ENCODE assay signal across 8 cellular contexts in the genomic region with DNA sequence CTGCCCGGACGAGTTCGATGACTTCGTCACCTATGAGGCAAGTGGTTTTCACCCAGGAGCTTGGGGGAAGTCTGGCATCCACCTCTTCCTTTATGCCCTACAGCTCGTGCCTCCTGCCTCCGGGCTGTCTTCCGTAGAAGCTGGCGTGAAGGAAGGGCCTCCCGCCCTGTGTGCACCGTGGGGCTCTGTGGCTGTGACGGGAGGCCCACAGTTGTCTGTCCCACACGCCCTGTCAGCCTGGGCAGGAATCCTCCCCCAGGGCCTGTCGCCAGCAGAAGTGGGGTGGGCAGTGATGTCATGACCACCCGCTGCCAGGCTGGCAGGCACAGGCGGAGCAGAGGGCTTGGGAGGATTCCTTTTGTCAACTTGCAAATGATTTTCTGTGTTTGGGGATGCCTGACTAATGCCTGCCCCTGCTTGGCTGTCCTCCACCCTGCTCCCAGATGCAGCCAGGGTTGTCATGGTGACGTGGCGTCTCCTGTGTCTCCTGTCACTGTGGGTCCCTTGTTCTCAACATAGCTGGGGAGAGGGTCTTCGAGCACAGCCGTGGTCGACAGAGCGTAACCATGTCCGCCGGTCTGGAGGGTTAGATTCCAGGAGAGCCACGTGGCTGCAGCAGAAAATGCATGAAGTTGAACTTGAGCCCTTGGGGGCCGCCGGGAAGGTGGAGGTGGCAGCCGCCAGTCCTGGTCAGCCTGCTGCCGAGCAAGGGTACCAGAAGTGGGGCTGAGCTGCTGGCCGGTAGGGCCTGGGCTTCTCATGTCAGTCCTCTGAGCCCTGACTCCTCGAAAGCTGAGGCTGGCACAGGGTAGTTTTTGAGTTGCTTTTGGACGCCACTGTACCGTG. TPM values are rescaled to one million over a fixed set of nuclear protein-coding genes. Genes with fewer than 3 reads are reported as not detected.
DNase-seq lines count a peak whose midpoint lies in the region; ATAC-seq and TF ChIP-seq lines count a peak whose summit lies in the region.
"Had no signal": no experiment of that assay in that cellular context is flagged by ENCODE, and none has a peak within 500 bp of the region (broad histone marks: within the 10 kb centered on the region; RNA-seq: fewer than 3 reads in every experiment).

No MANE protein-coding gene starts in this region.

- H2BK5ac ChIP-seq in H9 (ENCODE audit: insufficient read length, low read length) (no peak overlapping the region), trophoblast cell (ENCODE audit: low read depth, low read length, poor library complexity) (no peak overlapping the region)

- H3K9me3 ChIP-seq in H9 (ENCODE audit: control insufficient read depth, low read depth, low read length) (no peaks in the 10 kb centered on the region), iPS-18a (ENCODE audit: control insufficient read depth, low read depth, low read length) (no peaks in the 10 kb centered on the region), skeletal muscle satellite cell (replicated peaks; ENCODE audit: low read length) (no peaks in the 10 kb centered on the region), trophoblast cell (ENCODE audit: insufficient read depth, low read depth, low read length) (no peaks in the 10 kb centered on the region)

- H4K8ac ChIP-seq in H9 (replicated peaks; ENCODE audit: insufficient read length, low read depth, low read length) (no peak overlapping the region), trophoblast cell (ENCODE audit: low read depth, low read length) (no peak overlapping the region)

- no peak for ATAC-seq in GM19455 (IDR thresholded peaks at IDR 0.05; ENCODE audit: unreplicated experiment)

- DNase-seq in H9 = peak; percentile 87
- DNase-seq in germinal center (ENCODE audit: low spot score) = no peak
- DNase-seq in trophoblast cell = no peak

- no peak overlapping the region for H3T11ph ChIP-seq in H9 (ENCODE audit: low read length)

- no peak overlapping the region for H4K12ac ChIP-seq in trophoblast cell (ENCODE audit: low read depth, low read length)

- H3K4me1 ChIP-seq in H9 (ENCODE audit: insufficient read depth, low read length) (no peaks in the 10 kb centered on the region; the same call in 1 of the 2 replicates), iPS-18a (ENCODE audit: control insufficient read depth, low read depth, low read length) (peaks cover 26% of the 10 kb centered on the region), skeletal muscle satellite cell (ENCODE audit: control insufficient read depth, insufficient read depth, low read length) (peaks cover 36% of the 10 kb centered on the region), trophoblast cell (ENCODE audit: control insufficient read depth in 1 of 2, insufficient read depth in 2 of 2, low read length in 2 of 2) (peaks cover 0 to 4% of the 10 kb centered on the region in 2 experiments)

- H3K9ac ChIP-seq in H9 (ENCODE audit: extremely low read depth, insufficient read length, low read length) = no peak overlapping the region
- H3K9ac ChIP-seq in iPS-18a (ENCODE audit: low read length) = peak overlapping the region; percentile 38
- peak overlapping the region; percentile 46 for H3K9ac ChIP-seq in skeletal muscle satellite cell (ENCODE audit: low read depth, low read length)
- no peak overlapping the region for H3K9ac ChIP-seq in trophoblast cell (ENCODE audit: low read length)

- H3K4ac ChIP-seq in H9 (ENCODE audit: low read depth, low read length) = no peak overlapping the region
- no peak overlapping the region for H3K4ac ChIP-seq in trophoblast cell (ENCODE audit: low read depth, low read length)

- H4K20me1 ChIP-seq in H9 (ENCODE audit: control insufficient read depth, insufficient read depth, insufficient read length) = peaks cover 7% of the 10 kb centered on the region

- H3K4me2 ChIP-seq in H9 (ENCODE audit: insufficient read depth, insufficient read length, low read length) (peak overlapping the region; percentile 7), skeletal muscle satellite cell (ENCODE audit: low read length) (peak overlapping the region; percentile 74), trophoblast cell (ENCODE audit: low read length) (no peak overlapping the region)

- H3K18ac ChIP-seq in H9 (ENCODE audit: insufficient read length, low read depth, low read length) (peak overlapping the region; percentile 70), trophoblast cell (ENCODE audit: low read length) (no peak overlapping the region)

- no peaks in the 10 kb centered on the region for H3K23me2 ChIP-seq in H9 (ENCODE audit: insufficient read length, low read depth, low read length, poor library complexity, severe bottlenecking)

- no peak for TF ChIP-seq CTCF in H9 (conservative IDR thresholded peaks at IDR 0.05)
- no peak for TF ChIP-seq CTCF in brain (conservative IDR thresholded peaks at IDR 0.05)

- no peak overlapping the region for H3K23ac ChIP-seq in H9 (ENCODE audit: insufficient read length, low read depth, low read length)
- no peak overlapping the region for H3K23ac ChIP-seq in trophoblast cell (ENCODE audit: low read length)

- peaks cover 0 to 9% (median 3%) of the 10 kb centered on the region in 3 experiments; a peak in 3 of 7 replicates for H3K36me3 Mint-ChIP-seq in H9 (ENCODE audit: insufficient read depth in 1 of 3, low read depth in 3 of 3)
- peaks cover 29% of the 10 kb centered on the region for H3K36me3 Mint-ChIP-seq in brain

- H2BK15ac ChIP-seq in H9 (ENCODE audit: low read depth, low read length) = no peak overlapping the region

- H3K9me3 Mint-ChIP-seq in H9 (no peaks in the 10 kb centered on the region), brain (no peaks in the 10 kb centered on the region)

- H3K4me3 Mint-ChIP-seq in H9 (peak overlapping the region; percentile 17 to 56; a peak in 3 of 5 replicates), brain (peak overlapping the region; percentile 42 to 83 (median 73))

- H3K79me2 ChIP-seq in H9 (ENCODE audit: insufficient read depth, low read length) = no peaks in the 10 kb centered on the region
- H3K79me2 ChIP-seq in trophoblast cell (ENCODE audit: control insufficient read depth, insufficient read depth, low read length, poor library complexity) = no peaks in the 10 kb centered on the region

- H3K14ac ChIP-seq in H9 (ENCODE audit: insufficient read depth, low read length) = peak overlapping the region; percentile 45
- H3K14ac ChIP-seq in trophoblast cell (ENCODE audit: low read length) = no peak overlapping the region

- peaks cover 50 to 59% of the 10 kb centered on the region in 2 experiments for H3K4me1 Mint-ChIP-seq in H9
- H3K4me1 Mint-ChIP-seq in brain = peaks cover 70% of the 10 kb centered on the region

- H4K5ac ChIP-seq in H9 (ENCODE audit: insufficient read length, low read depth, low read length) = no peak overlapping the region

- H3K36me3 ChIP-seq in iPS-18a (ENCODE audit: control insufficient read depth, low read depth, low read length) = no peaks in the 10 kb centered on the region
- H3K36me3 ChIP-seq in skeletal muscle satellite cell (ENCODE audit: insufficient read depth, low read length) = peaks cover 26% of the 10 kb centered on the region
- H3K36me3 ChIP-seq in trophoblast cell (ENCODE audit: control insufficient read depth in 1 of 2, insufficient read depth in 2 of 2, low read length in 2 of 2) = peaks cover 11% of the 10 kb centered on the region in 2 experiments

- H2BK20ac ChIP-seq in H9 (ENCODE audit: low read depth, low read length, poor library complexity, severe bottlenecking) = no peak overlapping the region

- H2BK12ac ChIP-seq in H9 (ENCODE audit: insufficient read length, low read depth, low read length) (no peak overlapping the region), trophoblast cell (ENCODE audit: low read length) (no peak overlapping the region)

- H3K4me3 ChIP-seq in iPS-18a (ENCODE audit: low read length) (peak overlapping the region; percentile 25), skeletal muscle satellite cell (ENCODE audit: low read length) (peak overlapping the region; percentile 47), trophoblast cell (ENCODE audit: low read depth, low read length) (no peak overlapping the region)

- H3K79me1 ChIP-seq in H9 (ENCODE audit: insufficient read depth, low read depth, low read length, poor library complexity, severe bottlenecking) = no peaks in the 10 kb centered on the region
- H3K79me1 ChIP-seq in trophoblast cell (ENCODE audit: low read length) = no peaks in the 10 kb centered on the region

- H4K91ac ChIP-seq in H9 (ENCODE audit: insufficient read length, low read depth, low read length) = no peak overlapping the region
- H4K91ac ChIP-seq in trophoblast cell (ENCODE audit: low read depth, low read length) = no peak overlapping the region

- H3K56ac ChIP-seq in H9 (ENCODE audit: insufficient read length, low read depth, low read length) = no peak overlapping the region

- no peak overlapping the region for H3K27ac ChIP-seq in H9 (ENCODE audit: insufficient read length, low read depth, low read length)
- H3K27ac ChIP-seq in iPS-18a (ENCODE audit: low read length) = peak overlapping the region; percentile 30
- no peak overlapping the region for H3K27ac ChIP-seq in trophoblast cell (ENCODE audit: low read depth, low read length)

- no peaks in the 10 kb centered on the region for H3K27me3 ChIP-seq in H9 (ENCODE audit: insufficient read depth, low read length)
- H3K27me3 ChIP-seq in iPS-18a (ENCODE audit: control insufficient read depth, insufficient read depth, low read length) = no peaks in the 10 kb centered on the region
- no peaks in the 10 kb centered on the region for H3K27me3 ChIP-seq in skeletal muscle satellite cell (ENCODE audit: control insufficient read depth, insufficient read depth, low read length)
- H3K27me3 ChIP-seq in trophoblast cell (ENCODE audit: insufficient read depth, low read length) = no peaks in the 10 kb centered on the region

- H2AK5ac ChIP-seq in H9 (ENCODE audit: insufficient read length, low read length) (no peak overlapping the region), trophoblast cell (ENCODE audit: low read length) (no peak overlapping the region)

- H3K27ac Mint-ChIP-seq in H9 (peak overlapping the region; percentile 82 to 97 (median 92); a peak in 6 of 7 replicates), brain (peak overlapping the region; percentile 91 to 98 (median 96))

- H2BK120ac ChIP-seq in H9 (ENCODE audit: low read depth, low read length, poor library complexity, severe bottlenecking) (no peak overlapping the region), trophoblast cell (ENCODE audit: insufficient read depth, low read length, poor library complexity) (no peak overlapping the region)

- H3K27me3 Mint-ChIP-seq in H9 (ENCODE audit: low read depth) = peaks cover 2% of the 10 kb centered on the region; the same call in 1 of the 2 replicates
- no peaks in the 10 kb centered on the region for H3K27me3 Mint-ChIP-seq in brain
- H3K27me3 Mint-ChIP-seq: progenitor cell of endocrine pancreas had no signal

- H2AFZ ChIP-seq in H9 (ENCODE audit: low read length) (no peak overlapping the region), trophoblast cell (ENCODE audit: insufficient read depth, low read length, poor library complexity) (no peak overlapping the region)

- no CpG with 5 or more reads among the region's 32 CpGs for WGBS in H9 (ENCODE audit: extremely low coverage, insufficient read length, low lambda C conversion rate)
- WGBS in trophoblast cell (ENCODE audit: extremely low coverage, insufficient coverage, insufficient read length) = no CpG with 5 or more reads among the region's 32 CpGs

RNA-seq across cellular contexts. Expression of a gene that starts 46.1 kb away (rescaled TPM):
- total RNA-seq in H9 (2021) = 37.1 TPM in 2 replicates
- 39.2 TPM for polyA plus RNA-seq in brain (ENCODE audit: insufficient read depth, low read depth, low replicate concordance)
- total RNA-seq in skeletal muscle satellite cell (2012; rRNA removed) = 12.9 and 15.2 TPM in 2 replicates
- polyA plus RNA-seq in trophoblast cell (2013) = 13.6 and 14.0 TPM in 2 replicates

RNA-seq across cellular contexts. Expression of a gene that starts 55.9 kb away (rescaled TPM):
- 71.2 and 76.4 TPM in 2 replicates for total RNA-seq in H9 (2021)
- polyA plus RNA-seq in brain (ENCODE audit: insufficient read depth, low read depth, low replicate concordance) = 12.9 TPM
- total RNA-seq in skeletal muscle satellite cell (2012; rRNA removed) = 48.9 and 51.5 TPM in 2 replicates
- polyA plus RNA-seq in trophoblast cell (2013) = 22.8 and 23.9 TPM in 2 replicates

Comparison
In these comparisons a context has a peak if more than half of its experiments do, and no peak if none do; other contexts are left out.
1. H3K9ac ChIP-seq: peak in iPS-18a (single experiment) and skeletal muscle satellite cell (single experiment); none in H9 (single experiment) and trophoblast cell (single experiment).